ENCODE assay signal across 9 cellular contexts in the genomic region with DNA sequence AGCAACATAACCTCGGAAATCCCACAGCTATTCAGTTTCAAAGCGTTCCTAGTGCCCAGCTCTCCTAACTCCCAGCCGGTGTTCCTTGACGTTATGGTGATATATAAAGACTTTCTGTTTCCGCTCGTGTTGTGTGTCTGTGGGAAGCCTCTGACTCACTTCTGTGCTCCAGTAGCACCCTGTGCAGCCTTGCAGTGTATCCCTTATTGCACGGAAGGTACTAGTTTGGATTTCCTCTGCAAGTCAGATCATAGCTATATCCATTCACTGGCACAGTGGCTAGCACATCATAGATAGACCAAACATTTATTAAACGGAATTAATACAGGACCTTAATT. TPM values are rescaled to one million over a fixed set of nuclear protein-coding genes. Genes with fewer than 3 reads are reported as not detected.
DNase-seq lines count a peak whose midpoint lies in the region; ATAC-seq, FAIRE-seq and TF ChIP-seq lines count a peak whose summit lies in the region.
"Had no signal": no experiment of that assay in that cellular context is flagged by ENCODE, and none has a peak within 500 bp of the region (broad histone marks: within the 10 kb centered on the region; RNA-seq: fewer than 3 reads in every experiment).

No MANE protein-coding gene starts in this region.

- TF ChIP-seq POLR2A in esophagus squamous epithelium (IDR thresholded peaks at IDR 0.05): no peak

- H3K27me3 ChIP-seq in Karpas-422 (ENCODE audit: low read length) (no peaks in the 10 kb centered on the region), esophagus squamous epithelium (peaks cover 0 to 3% (median 0%) of the 10 kb centered on the region in 4 donors)

- H3K27ac Mint-ChIP-seq in activated CD8-positive, alpha-beta T cell treated with anti-CD3 and anti-CD28 coated beads for 36 hours: peak overlapping the region; percentile 94
- H3K27ac Mint-ChIP-seq in natural killer cell treated with Interleukin-12 subunit alpha and Interleukin-12 subunit beta and Interleukin-15 and Interleukin-18, amount 100 ng/mL, for 72 hours: peak overlapping the region; percentile 76 to 96

- TF ChIP-seq CTCF in activated CD8-positive, alpha-beta T cell treated with anti-CD3 and anti-CD28 coated beads for 36 hours (IDR thresholded peaks at IDR 0.05): no peak
- no peak for TF ChIP-seq CTCF in esophagus squamous epithelium (IDR thresholded peaks at IDR 0.05)

- H3K27ac ChIP-seq in Karpas-422 (ENCODE audit: low read length): 0 out of 2 replicates have a peak overlapping the region, but pooled peaks have one; percentile 23
- peak overlapping the region; percentile 74 to 82 (median 78) for H3K27ac ChIP-seq in esophagus squamous epithelium

- peak overlapping the region; percentile 98 for H3K4me3 Mint-ChIP-seq in activated CD8-positive, alpha-beta T cell treated with anti-CD3 and anti-CD28 coated beads for 36 hours
- peak overlapping the region; percentile 92 for H3K4me3 Mint-ChIP-seq in natural killer cell treated with Interleukin-12 subunit alpha and Interleukin-12 subunit beta and Interleukin-15 and Interleukin-18, amount 100 ng/mL, for 72 hours

- H3K27me3 Mint-ChIP-seq in activated CD8-positive, alpha-beta T cell treated with anti-CD3 and anti-CD28 coated beads for 36 hours: peaks cover 2% of the 10 kb centered on the region
- H3K27me3 Mint-ChIP-seq in natural killer cell treated with Interleukin-12 subunit alpha and Interleukin-12 subunit beta and Interleukin-15 and Interleukin-18, amount 100 ng/mL, for 72 hours: peaks cover 0 to 4% of the 10 kb centered on the region in 2 donors

- H3K9ac ChIP-seq in Karpas-422 (ENCODE audit: low read length): peak overlapping the region; percentile 89

- H3K4me3 ChIP-seq in Karpas-422 (ENCODE audit: low read length) (peak overlapping the region; percentile 97), esophagus squamous epithelium (peak overlapping the region; percentile 61 to 80 (median 66))

- POLR2A ChIA-PET in activated CD8-positive, alpha-beta T cell treated with anti-CD3 and anti-CD28 coated beads for 36 hours (lab: Charles Lee): interaction anchor here (1.8 kb wide), 1 partner anchor 10 kb away, joined by 4 read pairs; no protein-coding TSS in a partner anchor

- H3K9me3 ChIP-seq in Karpas-422 (ENCODE audit: low read length) (no peaks in the 10 kb centered on the region), esophagus squamous epithelium (no peaks in the 10 kb centered on the region)

- intact Hi-C loops in activated CD8-positive, alpha-beta T cell treated with anti-CD3 and anti-CD28 coated beads for 36 hours (cut with micrococcal nuclease): no loop called here
- intact Hi-C loops in esophagus squamous epithelium (cut with DNase I): no loop called here

- H3K9me2 ChIP-seq in Karpas-422 (replicated peaks; ENCODE audit: insufficient read depth, low read length): no peaks in the 10 kb centered on the region

- FAIRE-seq in urothelium cell line (lab: Jason Lieb, UNC): no peak
- FAIRE-seq: endometrium had no signal

- peaks cover 15% of the 10 kb centered on the region; the same call in 1 of the 2 replicates for H3K79me2 ChIP-seq in Karpas-422 (ENCODE audit: low read length)

- peak overlapping the region; percentile 74 for H3K4me2 ChIP-seq in Karpas-422 (ENCODE audit: low read depth, low read length, poor library complexity, severe bottlenecking)

- CTCF ChIA-PET in activated CD8-positive, alpha-beta T cell treated with anti-CD3 and anti-CD28 coated beads for 36 hours (lab: Charles Lee): no interaction called here

- DNase-seq in GM04503 (ENCODE audit: low read depth) (peak; percentile 44), Karpas-422 (peak; percentile 52), esophagus squamous epithelium (lab: John Stamatoyannopoulos, UW) (no peak), urothelium cell line (ENCODE audit: low spot score) (peak; percentile 8), NCI-H774 (lab: John Stamatoyannopoulos, UW) (no peak)
- DNase-seq in activated CD8-positive, alpha-beta T cell treated with anti-CD3 and anti-CD28 coated beads for 36 hours: peak; percentile 52
- DNase-seq in natural killer cell treated with Interleukin-12 subunit alpha and Interleukin-12 subunit beta and Interleukin-15 and Interleukin-18, amount 100 ng/mL, for 72 hours (ENCODE audit: low spot score): peak; percentile 60

- H3K36me3 ChIP-seq in Karpas-422 (ENCODE audit: insufficient read depth, low read length): no peaks in the 10 kb centered on the region
- H3K36me3 ChIP-seq in esophagus squamous epithelium: no peaks in the 10 kb centered on the region

- WGBS in esophagus squamous epithelium, 2 donors: 1 to 3% methylated on average over 8 of the region's 8 CpGs

- H3K4me1 ChIP-seq in Karpas-422 (ENCODE audit: low read length): peaks cover 16% of the 10 kb centered on the region
- peaks cover 0 to 14% (median 0%) of the 10 kb centered on the region in 3 donors for H3K4me1 ChIP-seq in esophagus squamous epithelium

- no peaks in the 10 kb centered on the region for H3K36me3 Mint-ChIP-seq in activated CD8-positive, alpha-beta T cell treated with anti-CD3 and anti-CD28 coated beads for 36 hours (ENCODE audit: low read depth)
- no peaks in the 10 kb centered on the region for H3K36me3 Mint-ChIP-seq in natural killer cell treated with Interleukin-12 subunit alpha and Interleukin-12 subunit beta and Interleukin-15 and Interleukin-18, amount 100 ng/mL, for 72 hours

- no peaks in the 10 kb centered on the region for H4K20me1 ChIP-seq in Karpas-422 (ENCODE audit: insufficient read depth, low read depth, low read length)

- H3K9me3 Mint-ChIP-seq in activated CD8-positive, alpha-beta T cell treated with anti-CD3 and anti-CD28 coated beads for 36 hours: no peaks in the 10 kb centered on the region
- no peaks in the 10 kb centered on the region for H3K9me3 Mint-ChIP-seq in natural killer cell treated with Interleukin-12 subunit alpha and Interleukin-12 subunit beta and Interleukin-15 and Interleukin-18, amount 100 ng/mL, for 72 hours

- H3K4me1 Mint-ChIP-seq in activated CD8-positive, alpha-beta T cell treated with anti-CD3 and anti-CD28 coated beads for 36 hours (ENCODE audit: low read depth): peaks cover 17% of the 10 kb centered on the region
- peaks cover 17 to 24% of the 10 kb centered on the region in 2 donors for H3K4me1 Mint-ChIP-seq in natural killer cell treated with Interleukin-12 subunit alpha and Interleukin-12 subunit beta and Interleukin-15 and Interleukin-18, amount 100 ng/mL, for 72 hours (ENCODE audit: low read depth in 2 of 2)

- peak overlapping the region; percentile 93 for H2AFZ ChIP-seq in Karpas-422 (ENCODE audit: low read length)

- ATAC-seq in GM21723 (IDR thresholded peaks at IDR 0.05; ENCODE audit: unreplicated experiment): peak; percentile 37
- peak; percentile 62 for ATAC-seq in activated CD8-positive, alpha-beta T cell treated with anti-CD3 and anti-CD28 coated beads for 36 hours
- ATAC-seq in natural killer cell treated with Interleukin-12 subunit alpha and Interleukin-12 subunit beta and Interleukin-15 and Interleukin-18, amount 100 ng/mL, for 72 hours: peak; percentile 56 to 72

RNA-seq across cellular contexts. Expression of gene ASAH2B, which starts 0.6 kb away (rescaled TPM):
- total RNA-seq in Karpas-422 (2014; rRNA removed; shearing (Covaris generic); ENCODE audit: low replicate concordance): 2.5 and 5.2 TPM in 2 replicates
- total RNA-seq in activated CD8-positive, alpha-beta T cell treated with anti-CD3 and anti-CD28 coated beads for 36 hours: 1 to 10 TPM; 2.8 to 3.8 TPM
- total RNA-seq in esophagus squamous epithelium: 1 to 10 TPM; 1.0 to 2.5 (median 2.1) TPM
- 1 to 10 TPM; 3.4 to 5.2 TPM for total RNA-seq in natural killer cell treated with Interleukin-12 subunit alpha and Interleukin-12 subunit beta and Interleukin-15 and Interleukin-18, amount 100 ng/mL, for 72 hours

Comparison
In these comparisons a context has a peak if more than half of its experiments do, and no peak if none do; other contexts are left out.
1. DNase-seq: peak in GM04503 (single experiment), Karpas-422 (single experiment), activated CD8-positive, alpha-beta T cell treated with anti-CD3 and anti-CD28 coated beads for 36 hours (single experiment), natural killer cell treated with Interleukin-12 subunit alpha and Interleukin-12 subunit beta and Interleukin-15 and Interleukin-18, amount 100 ng/mL, for 72 hours (single experiment) and urothelium cell line (single experiment); none in esophagus squamous epithelium (single experiment) and NCI-H774 (single experiment).
2. Peak in every context shown above with its lines, with median percentiles within 50 percentile points of each other: ATAC-seq.